Comparison of ENCODE assay signal across 22 cellular contexts in genomic region chr6:89749918-89750317, GRCh38.
"Had no signal": no experiment of that assay in that cellular context is flagged by ENCODE, and none has a peak within 500 bp of the region (broad histone marks: within the 10 kb centered on the region; RNA-seq: fewer than 3 reads in every experiment).

No MANE protein-coding gene starts in this region.

- H3K27ac Mint-ChIP-seq: activated naive CD8-positive, alpha-beta T cell; T-cell had no signal

- H3K79me2 ChIP-seq: parathyroid adenoma had no signal

- H3K27me3 Mint-ChIP-seq: activated naive CD8-positive, alpha-beta T cell; T-cell had no signal

- H2AFZ ChIP-seq: parathyroid adenoma had no signal

- H3K9ac ChIP-seq: parathyroid adenoma had no signal

- H3K9me3 ChIP-seq: gastrocnemius medialis, sigmoid colon, tibial artery, vagina had no signal

- H3K4me3 ChIP-seq: dorsolateral prefrontal cortex, gastrocnemius medialis, lung, sigmoid colon, tibial artery, vagina had no signal

- H3K4me3 Mint-ChIP-seq: activated naive CD8-positive, alpha-beta T cell; natural killer cell; T-cell had no signal

- H3K27ac ChIP-seq: brain microvascular endothelial cell, dorsolateral prefrontal cortex, epithelial cell of prostate, gastrocnemius medialis, parathyroid adenoma, sigmoid colon, tibial artery, vagina had no signal

- H3K9me3 Mint-ChIP-seq: natural killer cell, T-cell had no signal

- H3K27me3 ChIP-seq: brain microvascular endothelial cell, dorsolateral prefrontal cortex, gastrocnemius medialis, sigmoid colon, tibial artery, vagina had no signal

- H3K4me1 ChIP-seq: gastrocnemius medialis, parathyroid adenoma, sigmoid colon, tibial artery, vagina had no signal

- ATAC-seq: gastrocnemius medialis, natural killer cell, T-cell had no signal

- DNase-seq: activated CD4-positive, alpha-beta T cell treated with anti-CD3 and anti-CD28 coated beads for 48 hours; activated CD4-positive, CD25-positive, alpha-beta regulatory T cell; anterior cingulate cortex; brain microvascular endothelial cell; central memory CD4-positive, alpha-beta T cell; dorsolateral prefrontal cortex; gastrocnemius medialis; head of caudate nucleus; kidney; natural killer cell; sigmoid colon; stimulated activated CD4-positive, alpha-beta T cell treated with anti-CD3 and anti-CD28 coated beads, Interleukin-4, amount 100 ng/mL, for 4 hours; stimulated activated naive CD4-positive, alpha-beta T cell; substantia nigra; T-cell; T-helper 9 cell; tibial artery had no signal

- H3K4me1 Mint-ChIP-seq: natural killer cell, T-cell had no signal
